ENCODE assay signal across 2 cellular contexts in genomic region chr15:56749982-56750381, GRCh38.
A peak's percentile ranks its signal among the peaks of the same experiment; 100 is the strongest.
TF ChIP-seq lines count a peak whose summit lies in the region.

No MANE protein-coding gene starts in this region.

TF ChIP-seq in liver, 16 proteins besides CTCF, POLR2A, EP300 and RAD21 (continued from another document):
- TF ChIP-seq EGR1 (IDR thresholded peaks at IDR 0.05; ENCODE audit: low read depth in 2 of 2) (no peak), HNF4A (conservative IDR thresholded peaks at IDR 0.05) (peak; percentile 45 to 48), GABPA (IDR thresholded peaks at IDR 0.05 in 1 of 2, conservative IDR thresholded peaks at IDR 0.05 in 1 of 2) (no peak), REST (IDR thresholded peaks at IDR 0.05) (no peak), JUND (IDR thresholded peaks at IDR 0.05) (peak in 1 of 2 donors; percentile 12), FOXA2 (IDR thresholded peaks at IDR 0.05) (no peak), SP1 (IDR thresholded peaks at IDR 0.05) (no peak), HNF4G (IDR thresholded peaks at IDR 0.05) (no peak), NR2F2 (IDR thresholded peaks at IDR 0.05) (no peak), RXRA (IDR thresholded peaks at IDR 0.05) (peak; percentile 41 to 47)
- TF ChIP-seq, protein P1, sequence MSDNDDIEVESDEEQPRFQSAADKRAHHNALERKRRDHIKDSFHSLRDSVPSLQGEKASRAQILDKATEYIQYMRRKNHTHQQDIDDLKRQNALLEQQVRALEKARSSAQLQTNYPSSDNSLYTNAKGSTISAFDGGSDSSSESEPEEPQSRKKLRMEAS (IDR thresholded peaks at IDR 0.05), result no peak
- TF ChIP-seq, protein P2, sequence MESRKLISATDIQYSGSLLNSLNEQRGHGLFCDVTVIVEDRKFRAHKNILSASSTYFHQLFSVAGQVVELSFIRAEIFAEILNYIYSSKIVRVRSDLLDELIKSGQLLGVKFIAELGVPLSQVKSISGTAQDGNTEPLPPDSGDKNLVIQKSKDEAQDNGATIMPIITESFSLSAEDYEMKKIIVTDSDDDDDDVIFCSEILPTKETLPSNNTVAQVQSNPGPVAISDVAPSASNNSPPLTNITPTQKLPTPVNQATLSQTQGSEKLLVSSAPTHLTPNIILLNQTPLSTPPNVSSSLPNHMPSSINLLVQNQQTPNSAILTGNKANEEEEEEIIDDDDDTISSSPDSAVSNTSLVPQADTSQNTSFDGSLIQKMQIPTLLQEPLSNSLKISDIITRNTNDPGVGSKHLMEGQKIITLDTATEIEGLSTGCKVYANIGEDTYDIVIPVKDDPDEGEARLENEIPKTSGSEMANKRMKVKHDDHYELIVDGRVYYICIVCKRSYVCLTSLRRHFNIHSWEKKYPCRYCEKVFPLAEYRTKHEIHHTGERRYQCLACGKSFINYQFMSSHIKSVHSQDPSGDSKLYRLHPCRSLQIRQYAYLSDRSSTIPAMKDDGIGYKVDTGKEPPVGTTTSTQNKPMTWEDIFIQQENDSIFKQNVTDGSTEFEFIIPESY (IDR thresholded peaks at IDR 0.05), result peak; percentile 15

TF ChIP-seq in HepG2, 621 proteins besides CTCF, POLR2A, EP300 and RAD21 (continued from another document):
- TF ChIP-seq MXI1 (IDR thresholded peaks at IDR 0.05; ENCODE audit: borderline replicate concordance, low read depth, low read length), result no peak
- TF ChIP-seq RFXANK (CRISPR knock-in tag; IDR thresholded peaks at IDR 0.05), result no peak
- TF ChIP-seq NFATC3 (CRISPR knock-in tag; IDR thresholded peaks at IDR 0.05), result no peak
- TF ChIP-seq ZNF782 (CRISPR knock-in tag; IDR thresholded peaks at IDR 0.05; ENCODE audit: borderline replicate concordance), result no peak
- TF ChIP-seq RXRB (CRISPR knock-in tag; IDR thresholded peaks at IDR 0.05; ENCODE audit: borderline replicate concordance), result no peak
- no peak for TF ChIP-seq ZNF775 (CRISPR knock-in tag; IDR thresholded peaks at IDR 0.05; ENCODE audit: borderline replicate concordance)
- TF ChIP-seq PAF1 (CRISPR knock-in tag; IDR thresholded peaks at IDR 0.05), result no peak
- no peak for TF ChIP-seq YEATS2 (CRISPR knock-in tag; IDR thresholded peaks at IDR 0.05; ENCODE audit: borderline replicate concordance)
- TF ChIP-seq HOXA3 (CRISPR knock-in tag; IDR thresholded peaks at IDR 0.05), result no peak
- TF ChIP-seq ETV5 (CRISPR knock-in tag; IDR thresholded peaks at IDR 0.05; ENCODE audit: borderline replicate concordance), result no peak
- TF ChIP-seq NFE2L2 (IDR thresholded peaks at IDR 0.05; ENCODE audit: low read length), result no peak
- TF ChIP-seq, protein P3, sequence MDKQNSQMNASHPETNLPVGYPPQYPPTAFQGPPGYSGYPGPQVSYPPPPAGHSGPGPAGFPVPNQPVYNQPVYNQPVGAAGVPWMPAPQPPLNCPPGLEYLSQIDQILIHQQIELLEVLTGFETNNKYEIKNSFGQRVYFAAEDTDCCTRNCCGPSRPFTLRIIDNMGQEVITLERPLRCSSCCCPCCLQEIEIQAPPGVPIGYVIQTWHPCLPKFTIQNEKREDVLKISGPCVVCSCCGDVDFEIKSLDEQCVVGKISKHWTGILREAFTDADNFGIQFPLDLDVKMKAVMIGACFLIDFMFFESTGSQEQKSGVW (CRISPR knock-in tag; IDR thresholded peaks at IDR 0.05; ENCODE audit: borderline replicate concordance), result no peak
- no peak for TF ChIP-seq XBP1 (CRISPR knock-in tag; IDR thresholded peaks at IDR 0.05)
- no peak for TF ChIP-seq ATM (IDR thresholded peaks at IDR 0.05; ENCODE audit: borderline replicate concordance)
- no peak for TF ChIP-seq ETV6 (CRISPR knock-in tag; conservative IDR thresholded peaks at IDR 0.05)
